ENCODE assay signal across 25 cellular contexts in the genomic region with DNA sequence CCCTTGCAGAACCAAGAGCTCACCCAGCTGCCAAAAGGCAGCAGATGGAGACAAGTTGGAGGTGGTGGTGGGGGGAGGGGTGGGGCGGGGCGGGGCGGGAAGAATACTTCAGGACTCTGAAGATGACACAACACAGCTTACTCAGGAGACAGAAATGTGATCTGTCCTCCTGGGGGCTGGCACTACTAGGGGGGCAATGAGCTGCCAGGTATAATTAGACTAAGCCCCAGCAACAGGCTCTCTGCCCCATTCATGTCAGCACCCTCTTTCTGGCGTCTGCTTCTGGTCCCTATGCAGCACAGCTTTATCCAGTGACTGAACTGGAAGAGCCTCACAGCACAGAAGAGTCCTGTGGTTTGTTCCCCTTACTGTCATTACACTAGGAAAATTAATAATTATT.
DNase-seq lines count a peak whose midpoint lies in the region; ATAC-seq and TF ChIP-seq lines count a peak whose summit lies in the region.
"Had no signal": no experiment of that assay in that cellular context is flagged by ENCODE, and none has a peak within 500 bp of the region (broad histone marks: within the 10 kb centered on the region; RNA-seq: fewer than 3 reads in every experiment).

No MANE protein-coding gene starts in this region.

- no peaks in the 10 kb centered on the region for H3K9me2 ChIP-seq in MM.1S (replicated peaks; ENCODE audit: insufficient read depth, low read length)

- H3K4me3 Mint-ChIP-seq in activated T-cell treated with anti-CD3 and anti-CD28 coated beads, Interleukin-2, amount 50 U/mL, for 24 hours: no peak overlapping the region
- H3K4me3 Mint-ChIP-seq: neural progenitor cell; stimulated activated naive CD8-positive, alpha-beta T cell treated with anti-CD3 and anti-CD28 coated beads, Interleukin-15, amount 100 ng/mL, for 72 hours had no signal

- H3K79me2 ChIP-seq in MM.1S (ENCODE audit: low read length): no peaks in the 10 kb centered on the region

- no peak for TF ChIP-seq CTCF in heart right ventricle (IDR thresholded peaks at IDR 0.05)
- TF ChIP-seq CTCF in MM.1S (IDR thresholded peaks at IDR 0.05; ENCODE audit: low read length): no peak

- peaks cover 0 to 18% (median 3%) of the 10 kb centered on the region in 9 donors for H3K4me1 ChIP-seq in heart right ventricle
- H3K4me1 ChIP-seq in skeletal muscle tissue (ENCODE audit: control insufficient read depth in 3 of 3, insufficient read depth in 3 of 3, low read length in 3 of 3): peaks cover 35 to 43% (median 41%) of the 10 kb centered on the region in 3 donors
- no peaks in the 10 kb centered on the region for H3K4me1 ChIP-seq in MM.1S (ENCODE audit: low read length)
- H3K4me1 ChIP-seq: BE2C, lower lobe of right lung, sigmoid colon, SJSA1, tibial artery had no signal

- DNase-seq in NCI-H1105 (lab: John Stamatoyannopoulos, UW) (peak; percentile 14), NCI-H1105 treated with DMSO at 0.1 percent for 48 hours (lab: John Stamatoyannopoulos, UW) (no peak), NCI-H69 (lab: John Stamatoyannopoulos, UW) (peak; percentile 9), heart right ventricle (peak; percentile 26 to 34), MM.1S (no peak)
- no peak for DNase-seq in activated T-cell treated with anti-CD3 and anti-CD28 coated beads, Interleukin-2, amount 50 U/mL, for 24 hours
- DNase-seq: activated T-cell treated with anti-CD3 and anti-CD28 coated beads, Interleukin-2, amount 50 U/mL, for 1 hour; BE2C; esophagus squamous epithelium; GOT3; hypothalamus; lower lobe of right lung; NCI-H1694 treated with DMSO at 0.1 percent for 48 hours; NCI-H2227 treated with DMSO at 0.1 percent for 48 hours; sigmoid colon; stimulated activated CD4-positive, alpha-beta T cell treated with anti-CD3 and anti-CD28 coated beads, Interleukin-15, amount 100 ng/mL, for 24 hours; stimulated activated naive CD8-positive, alpha-beta T cell treated with anti-CD3 and anti-CD28 coated beads, Interleukin-15, amount 100 ng/mL, for 72 hours; T-helper 1 cell; tibial artery had no signal

- H2AFZ ChIP-seq in MM.1S (ENCODE audit: low read length): no peak overlapping the region
- H2AFZ ChIP-seq: neural progenitor cell had no signal

- no peaks in the 10 kb centered on the region for H3K9me3 ChIP-seq in heart right ventricle
- H3K9me3 ChIP-seq in skeletal muscle tissue (ENCODE audit: control insufficient read depth in 3 of 3, low read length in 3 of 3): no peaks in the 10 kb centered on the region
- no peaks in the 10 kb centered on the region for H3K9me3 ChIP-seq in MM.1S (replicated peaks; ENCODE audit: insufficient read depth, low read length)
- H3K9me3 ChIP-seq: BE2C, esophagus squamous epithelium, lower lobe of right lung, sigmoid colon, SJSA1, tibial artery had no signal

- no peaks in the 10 kb centered on the region for H4K20me1 ChIP-seq in MM.1S (ENCODE audit: insufficient read depth, low read length)

- 12 to 40% methylated on average over 4 of the region's 4 CpGs for WGBS in heart right ventricle, 2 donors

- H3K4me2 ChIP-seq in MM.1S (ENCODE audit: low read depth, low read length): no peak overlapping the region
- H3K4me2 ChIP-seq: neural progenitor cell had no signal

- no peaks in the 10 kb centered on the region for H3K36me3 Mint-ChIP-seq in activated T-cell treated with anti-CD3 and anti-CD28 coated beads, Interleukin-2, amount 50 U/mL, for 24 hours (ENCODE audit: low read depth)
- H3K36me3 Mint-ChIP-seq: neural progenitor cell had no signal

- H3K9me3 Mint-ChIP-seq in activated T-cell treated with anti-CD3 and anti-CD28 coated beads, Interleukin-2, amount 50 U/mL, for 24 hours: no peaks in the 10 kb centered on the region
- H3K9me3 Mint-ChIP-seq: neural progenitor cell; stimulated activated naive CD8-positive, alpha-beta T cell treated with anti-CD3 and anti-CD28 coated beads, Interleukin-15, amount 100 ng/mL, for 72 hours had no signal

- intact Hi-C loops in heart right ventricle (cut with DNase I): loop anchor here in 1 of 10 donors (5.0 kb wide), 1 partner anchor 1537 kb away; no protein-coding TSS in a partner anchor

- no peak overlapping the region for H3K4me3 ChIP-seq in heart right ventricle
- no peak overlapping the region for H3K4me3 ChIP-seq in skeletal muscle tissue (ENCODE audit: low read length in 3 of 3)
- H3K4me3 ChIP-seq in MM.1S (ENCODE audit: low read length): no peak overlapping the region
- H3K4me3 ChIP-seq: coronary artery, esophagus squamous epithelium, GM12878, lower lobe of right lung, neural progenitor cell, sigmoid colon, SJSA1, tibial artery had no signal

- peak; percentile 63 to 92 (median 89) for ATAC-seq in heart right ventricle
- ATAC-seq in HG02623 (IDR thresholded peaks at IDR 0.05; ENCODE audit: unreplicated experiment): no peak
- ATAC-seq: GM12878; lower lobe of right lung; stimulated activated naive CD8-positive, alpha-beta T cell treated with anti-CD3 and anti-CD28 coated beads, Interleukin-15, amount 100 ng/mL, for 72 hours had no signal

- peaks cover 41% of the 10 kb centered on the region for H3K27me3 Mint-ChIP-seq in activated T-cell treated with anti-CD3 and anti-CD28 coated beads, Interleukin-2, amount 50 U/mL, for 24 hours

- H3K27me3 ChIP-seq in heart right ventricle (peaks cover 0 to 27% (median 2%) of the 10 kb centered on the region in 7 donors), skeletal muscle tissue (ENCODE audit: control insufficient read depth in 3 of 3, insufficient read depth in 3 of 3, low read length in 3 of 3) (no peaks in the 10 kb centered on the region), MM.1S (replicated peaks; ENCODE audit: insufficient read depth, low read length) (no peaks in the 10 kb centered on the region)
- H3K27me3 ChIP-seq: BE2C, esophagus squamous epithelium, neural progenitor cell had no signal

- H3F3A ChIP-seq in MM.1S (ENCODE audit: insufficient read depth, low read length): no peaks in the 10 kb centered on the region

- H3K27ac Mint-ChIP-seq in activated T-cell treated with anti-CD3 and anti-CD28 coated beads, Interleukin-2, amount 50 U/mL, for 24 hours: no peak overlapping the region
- H3K27ac Mint-ChIP-seq: neural progenitor cell; stimulated activated naive CD8-positive, alpha-beta T cell treated with anti-CD3 and anti-CD28 coated beads, Interleukin-15, amount 100 ng/mL, for 72 hours had no signal

- H3K27ac ChIP-seq in heart right ventricle (peak overlapping the region in 3 of 10 donors; percentile 31 to 62 (median 40)), skeletal muscle tissue (ENCODE audit: low read depth, low read length) (peak overlapping the region; percentile 87), MM.1S (ENCODE audit: low read length) (no peak overlapping the region)
- H3K27ac ChIP-seq: coronary artery, esophagus squamous epithelium, lower lobe of right lung, neural progenitor cell, sigmoid colon, SJSA1, tibial artery had no signal

- H3K9ac ChIP-seq in skeletal muscle tissue (ENCODE audit: low read depth in 1 of 3, low read length in 3 of 3) (no peak overlapping the region), MM.1S (ENCODE audit: low read length) (no peak overlapping the region)
- H3K9ac ChIP-seq: neural progenitor cell had no signal

- no peaks in the 10 kb centered on the region for H3K4me1 Mint-ChIP-seq in activated T-cell treated with anti-CD3 and anti-CD28 coated beads, Interleukin-2, amount 50 U/mL, for 24 hours (ENCODE audit: low read depth)
- H3K4me1 Mint-ChIP-seq: stimulated activated naive CD8-positive, alpha-beta T cell treated with anti-CD3 and anti-CD28 coated beads, Interleukin-15, amount 100 ng/mL, for 72 hours had no signal

- no peaks in the 10 kb centered on the region for H3K36me3 ChIP-seq in heart right ventricle
- H3K36me3 ChIP-seq in skeletal muscle tissue (ENCODE audit: control insufficient read depth in 3 of 3, insufficient read depth in 3 of 3, low read length in 3 of 3): no peaks in the 10 kb centered on the region
- no peaks in the 10 kb centered on the region for H3K36me3 ChIP-seq in MM.1S (replicated peaks; ENCODE audit: insufficient read depth, low read length)
- H3K36me3 ChIP-seq: BE2C, esophagus squamous epithelium, lower lobe of right lung, neural progenitor cell, sigmoid colon, SJSA1, tibial artery had no signal

Comparison
In these comparisons a context has a peak if more than half of its experiments do, and no peak if none do; other contexts are left out.
1. DNase-seq: peak in NCI-H1105 (single experiment), NCI-H69 (single experiment) and heart right ventricle (2 of 2); none in NCI-H1105 treated with DMSO at 0.1 percent for 48 hours (single experiment), activated T-cell treated with anti-CD3 and anti-CD28 coated beads, Interleukin-2, amount 50 U/mL, for 24 hours (single experiment) and MM.1S (single experiment).